25 cellular contexts compared by ENCODE assay signal in the genomic region with DNA sequence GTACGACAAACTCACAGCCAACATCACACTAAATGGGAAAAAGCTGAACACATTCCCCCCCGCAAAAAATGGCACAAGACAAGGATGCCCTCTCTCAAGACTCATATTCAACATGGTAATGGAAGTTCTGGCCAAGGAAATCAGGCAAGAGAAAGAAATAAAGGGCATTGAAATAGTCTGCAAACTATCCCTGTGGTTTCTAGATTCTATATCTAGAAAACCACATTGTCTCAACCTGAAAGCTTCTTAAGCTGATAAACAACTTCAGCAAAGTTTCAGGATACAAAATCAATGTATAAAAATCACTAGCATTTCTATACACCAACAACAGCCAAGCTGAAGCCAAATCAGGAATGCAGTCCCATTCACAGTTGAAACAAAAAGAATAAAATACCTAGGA.
"Had no signal": no experiment of that assay in that cellular context is flagged by ENCODE, and none has a peak within 500 bp of the region (broad histone marks: within the 10 kb centered on the region; RNA-seq: fewer than 3 reads in every experiment).

No MANE protein-coding gene starts in this region.

- H3K4me1 ChIP-seq: esophagus muscularis mucosa, foreskin keratinocyte, gastroesophageal sphincter, left lung, lower lobe of right lung had no signal

- DNase-seq: dermis blood vessel endothelial cell; dorsolateral prefrontal cortex; effector CD4-positive, alpha-beta T cell; effector memory CD4-positive, alpha-beta T cell; foreskin keratinocyte; heart left ventricle; hypothalamus; immature natural killer cell; islet precursor cell; kidney glomerular epithelial cell; left cardiac atrium; left lung; left ventricle myocardium superior; lower lobe of right lung; mesenchymal stem cell; mucosa of descending colon; naive B cell had no signal

- H3K79me2 ChIP-seq: hepatocyte had no signal

- FAIRE-seq: endothelial cell of umbilical vein, frontal cortex, kidney had no signal

- H3K9me3 ChIP-seq: esophagus muscularis mucosa, gastroesophageal sphincter had no signal

- ATAC-seq: foreskin keratinocyte, gastroesophageal sphincter, heart left ventricle, left cardiac atrium, left lung, left ventricle myocardium superior, lower lobe of right lung, mucosa of descending colon had no signal

- H3K36me3 ChIP-seq: esophagus muscularis mucosa, left lung had no signal

- H3K27me3 ChIP-seq: dorsolateral prefrontal cortex, esophagus muscularis mucosa, foreskin keratinocyte, gastroesophageal sphincter, heart left ventricle, hepatocyte, left lung had no signal

- H3K27ac ChIP-seq: coronary artery, dorsolateral prefrontal cortex, esophagus muscularis mucosa, foreskin keratinocyte, gastroesophageal sphincter, heart left ventricle, hepatocyte, left lung, lower lobe of right lung had no signal

- H3K27ac Mint-ChIP-seq: immature natural killer cell, mesothelial cell of epicardium, naive B cell had no signal

- H2AFZ ChIP-seq: hepatocyte had no signal

- H3K4me3 ChIP-seq: coronary artery, dorsolateral prefrontal cortex, esophagus muscularis mucosa, gastroesophageal sphincter, heart left ventricle, hepatocyte, left lung, lower lobe of right lung, mucosa of descending colon had no signal

- H3K4me3 Mint-ChIP-seq: immature natural killer cell, mesothelial cell of epicardium, naive B cell had no signal

- H3K27me3 Mint-ChIP-seq: naive B cell had no signal

- H3K4me2 ChIP-seq: hepatocyte had no signal
